27 cellular contexts compared by ENCODE assay signal in genomic region chr12:127980585-127980984, GRCh38.
"Had no signal": no experiment of that assay in that cellular context is flagged by ENCODE, and none has a peak within 500 bp of the region (broad histone marks: within the 10 kb centered on the region; RNA-seq: fewer than 3 reads in every experiment).

No MANE protein-coding gene starts in this region.

- ATAC-seq: activated CD4-positive, alpha-beta T cell treated with anti-CD3 and anti-CD28 coated beads for 36 hours; activated CD8-positive, alpha-beta memory T cell treated with anti-CD3 and anti-CD28 coated beads, Interleukin-2, amount 10 ng/mL, durations not matched to agents 7 days and 5 days; activated CD8-positive, alpha-beta T cell treated with anti-CD3 and anti-CD28 coated beads, Interleukin-2, amount 10 ng/mL, durations not matched to agents 7 days and 5 days; activated naive CD4-positive, alpha-beta T cell treated with anti-CD3 and anti-CD28 coated beads, Interleukin-2, amount 50 U/mL, for 72 hours; esophagus mucosa had no signal

- FAIRE-seq: frontal cortex had no signal

- H3K36me3 ChIP-seq: ascending aorta, breast epithelium, cardiac muscle cell, colonic mucosa had no signal

- H3K27ac ChIP-seq: ascending aorta, breast epithelium, cardiac muscle cell, colonic mucosa had no signal

- H3K27me3 ChIP-seq: ascending aorta, breast epithelium, cardiac muscle cell, colonic mucosa had no signal

- H3K4me3 ChIP-seq: ascending aorta, breast epithelium, cardiac muscle cell, colonic mucosa had no signal

- H3K4me1 ChIP-seq: ascending aorta, breast epithelium, colonic mucosa had no signal

- H3K9me3 ChIP-seq: breast epithelium, colonic mucosa had no signal

- DNase-seq: activated CD4-positive, alpha-beta memory T cell treated with anti-CD3 and anti-CD28 coated beads for 36 hours; activated CD4-positive, alpha-beta T cell treated with anti-CD3 and anti-CD28 coated beads for 36 hours; activated CD4-positive, alpha-beta T cell treated with anti-CD3 and anti-CD28 coated beads, Interleukin-2, amount 10 ng/mL, durations not matched to agents 24 days and 14 days; activated CD4-positive, CD25-positive, alpha-beta regulatory T cell; activated CD4-positive, CD25-positive, alpha-beta regulatory T cell treated with anti-CD3 and anti-CD28 coated beads, Interleukin-2, amount 50 U/mL, for 72 hours; activated CD8-positive, alpha-beta memory T cell treated with anti-CD3 and anti-CD28 coated beads, Interleukin-2, amount 10 ng/mL, durations not matched to agents 7 days and 5 days; activated CD8-positive, alpha-beta memory T cell treated with anti-CD3 and anti-CD28 coated beads, Interleukin-2, amount 50 U/mL, for 4 hours; activated CD8-positive, alpha-beta T cell treated with anti-CD3 and anti-CD28 coated beads, Interleukin-2, amount 10 ng/mL, durations not matched to agents 7 days and 5 days; activated gamma-delta T cell; activated naive CD4-positive, alpha-beta T cell; activated naive CD4-positive, alpha-beta T cell treated with anti-CD3 and anti-CD28 coated beads, Interleukin-2, amount 10 ng/mL, durations not matched to agents 7 days and 5 days; activated naive CD8-positive, alpha-beta T cell treated with anti-CD3 and anti-CD28 coated beads, Interleukin-2, amount 10 ng/mL, durations not matched to agents 7 days and 5 days; activated T-cell treated with anti-CD3 and anti-CD28 coated beads, Interleukin-2, amount 50 U/mL, for 1 hour; activated T-cell treated with anti-CD3 and anti-CD28 coated beads, Interleukin-2, amount 50 U/mL, for 48 hours; central memory CD4-positive, alpha-beta T cell; cerebellar nuclear complex; colonic mucosa; effector CD8-positive, alpha-beta T cell; foreskin fibroblast; head of caudate nucleus; T-helper 2 cell had no signal
